In the genomic region with DNA sequence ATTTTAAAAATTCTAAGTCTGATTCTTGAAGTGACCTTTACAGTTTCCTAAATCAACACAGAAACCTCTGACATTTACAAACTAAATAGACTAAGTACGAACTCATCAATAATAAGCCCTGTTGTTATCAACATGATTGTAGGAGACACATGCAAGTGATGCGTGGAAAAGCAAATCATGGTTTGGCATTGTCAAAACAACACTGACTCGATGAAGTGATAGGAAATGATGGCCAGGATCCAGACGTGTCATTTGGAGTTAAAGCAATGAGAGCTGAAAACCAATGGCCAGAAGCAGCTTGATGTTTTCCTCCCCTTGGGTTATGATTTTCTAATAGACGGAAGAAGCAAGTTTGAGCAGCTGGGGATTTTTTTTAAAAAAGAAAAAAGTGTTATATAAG, we compare ENCODE assay signal across 22 cellular contexts.
DNase-seq lines count a peak whose midpoint lies in the region; ATAC-seq and TF ChIP-seq lines count a peak whose summit lies in the region.
"Had no signal": no experiment of that assay in that cellular context is flagged by ENCODE, and none has a peak within 500 bp of the region (broad histone marks: within the 10 kb centered on the region; RNA-seq: fewer than 3 reads in every experiment).

No MANE protein-coding gene starts in this region.

- H3K4me1 Mint-ChIP-seq in nephron progenitor cell, result peaks cover 20% of the 10 kb centered on the region
- H3K4me1 Mint-ChIP-seq: IgD-negative memory B cell had no signal

- TF ChIP-seq CTCF in AG09319 (IDR thresholded peaks at IDR 0.05; ENCODE audit: low read depth, low read length), result no peak
- TF ChIP-seq CTCF in nephron progenitor cell (IDR thresholded peaks at IDR 0.05), result no peak

- H3K9me3 Mint-ChIP-seq in nephron progenitor cell, result no peaks in the 10 kb centered on the region
- H3K9me3 Mint-ChIP-seq: CD4-positive, alpha-beta T cell; GM23338; IgD-negative memory B cell had no signal

- peaks cover 35% of the 10 kb centered on the region for H3K36me3 Mint-ChIP-seq in nephron progenitor cell (ENCODE audit: low read depth)

- peak overlapping the region; percentile 71 for H3K27ac Mint-ChIP-seq in nephron progenitor cell
- H3K27ac Mint-ChIP-seq: CD4-positive, alpha-beta T cell; GM23338; HFFc6 had no signal

- ATAC-seq in SK-N-SH treated with all-trans-retinoic acid at 6 μM for 48 hours (no peak; the same call in 2 of the 3 replicates), HG03442 (IDR thresholded peaks at IDR 0.05; ENCODE audit: unreplicated experiment) (no peak)
- ATAC-seq: GM23338 had no signal

- H3K27me3 Mint-ChIP-seq in nephron progenitor cell (ENCODE audit: low read depth, poor library complexity), result no peaks in the 10 kb centered on the region
- H3K27me3 Mint-ChIP-seq: CD4-positive, alpha-beta T cell; IgD-negative memory B cell had no signal

- DNase-seq in AG09319 (ENCODE audit: extremely low read depth, low read depth) (peak; percentile 54), NCI-H345 treated with DMSO at 0.1 percent for 48 hours (lab: John Stamatoyannopoulos, UW; ENCODE audit: unreplicated experiment) (peak; percentile 61), nephron progenitor cell (no peak), H4 (ENCODE audit: low spot score) (no peak), DMS153 treated with DMSO at 0.1 percent for 48 hours (lab: John Stamatoyannopoulos, UW; ENCODE audit: unreplicated experiment) (no peak), NK-92 (lab: John Stamatoyannopoulos, UW; ENCODE audit: unreplicated experiment) (no peak)
- DNase-seq: CD4-positive, alpha-beta T cell; DMS53; HFFc6; NCI-H1105; NCI-H1436 treated with DMSO at 0.1 percent for 48 hours; NCI-H187 treated with DMSO at 0.1 percent for 48 hours; NCI-H2171 treated with DMSO at 0.1 percent for 48 hours; NCI-H446; NCI-H524 treated with DMSO at 0.1 percent for 48 hours; OCI-M1; Peyer's patch; SHP77 treated with DMSO at 0.1 percent for 48 hours had no signal

- H3K4me3 Mint-ChIP-seq in nephron progenitor cell, result no peak overlapping the region
- H3K4me3 Mint-ChIP-seq: CD4-positive, alpha-beta T cell; GM23338; HFFc6; IgD-negative memory B cell had no signal

TF ChIP-seq in SK-N-SH treated with all-trans-retinoic acid at 6 μM for 48 hours, 23 proteins besides CTCF, POLR2A, EP300 and RAD21:
- TF ChIP-seq ISL1 (CRISPR knock-in tag; IDR thresholded peaks at IDR 0.05), result peak; percentile 67
- no peak for TF ChIP-seq OSR1 (CRISPR knock-in tag; IDR thresholded peaks at IDR 0.05)
- TF ChIP-seq ZFP3 (CRISPR knock-in tag; IDR thresholded peaks at IDR 0.05), result no peak
- TF ChIP-seq ZNF565 (CRISPR knock-in tag; conservative IDR thresholded peaks at IDR 0.05; ENCODE audit: low read depth), result no peak
- no peak for TF ChIP-seq PPARA (CRISPR knock-in tag; IDR thresholded peaks at IDR 0.05; ENCODE audit: borderline replicate concordance)
- peak; percentile 58; the same call in 1 of the 2 replicates for TF ChIP-seq TSHZ2 (CRISPR knock-in tag; IDR thresholded peaks at IDR 0.05)
- TF ChIP-seq ZC3H10 (CRISPR knock-in tag; IDR thresholded peaks at IDR 0.05), result no peak
- TF ChIP-seq TOX (CRISPR knock-in tag; IDR thresholded peaks at IDR 0.05; ENCODE audit: borderline replicate concordance), result no peak
- TF ChIP-seq TCF4 (CRISPR knock-in tag; IDR thresholded peaks at IDR 0.05; ENCODE audit: borderline replicate concordance), result peak; percentile 17; the same call in 1 of the 2 replicates

Comparison
In these comparisons a context has a peak if more than half of its experiments do, and no peak if none do; other contexts are left out.
1. DNase-seq: peak in AG09319 (single experiment) and NCI-H345 treated with DMSO at 0.1 percent for 48 hours (single experiment); none in nephron progenitor cell (single experiment), H4 (single experiment), DMS153 treated with DMSO at 0.1 percent for 48 hours (single experiment) and NK-92 (single experiment).